Comparison of ENCODE assay signal across 8 cellular contexts in the genomic region with DNA sequence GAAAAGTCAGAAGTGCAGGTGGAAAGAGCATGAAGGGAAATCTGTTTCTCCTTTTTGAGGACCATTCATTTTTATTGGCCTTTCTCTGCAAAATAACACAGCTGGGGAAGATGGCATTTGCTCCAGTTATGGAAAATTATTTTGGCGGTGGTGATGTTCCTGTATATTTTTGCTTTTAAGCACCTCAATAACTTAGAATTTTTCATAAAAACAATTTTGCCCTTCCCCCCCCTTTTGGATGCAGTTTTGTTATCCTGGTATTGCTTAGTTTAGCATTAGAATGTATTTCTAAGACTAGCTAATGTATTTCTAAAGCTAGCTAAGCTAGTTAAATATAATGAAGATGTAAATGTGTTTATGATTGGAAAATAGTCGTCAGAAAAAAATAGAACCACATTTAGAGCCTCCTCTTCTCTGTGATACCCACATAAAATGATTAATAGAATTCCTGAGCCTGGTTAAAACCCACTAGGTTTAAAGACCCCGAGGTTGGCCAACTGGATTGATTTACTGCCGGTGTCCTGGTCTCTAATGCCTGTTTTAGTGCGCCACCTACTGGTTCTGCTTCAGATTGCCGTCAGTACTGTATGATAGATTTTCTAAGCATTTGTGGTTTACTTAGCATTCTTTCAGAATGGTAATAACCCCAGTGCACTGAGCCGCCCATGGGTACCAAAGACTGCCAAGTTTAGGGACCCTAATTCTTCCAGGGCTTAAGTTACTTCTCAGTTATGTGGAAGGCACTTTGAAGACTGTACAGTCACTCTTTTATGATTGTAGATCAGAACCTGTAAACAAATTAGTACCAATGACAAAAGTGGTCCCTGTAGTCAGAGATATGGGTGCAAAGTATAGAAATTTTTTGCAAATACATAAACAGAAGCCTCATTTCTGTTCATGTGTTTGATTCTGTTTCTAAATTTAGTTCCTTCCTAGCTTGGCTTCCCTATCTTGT.
DNase-seq lines count a peak whose midpoint lies in the region; ATAC-seq and TF ChIP-seq lines count a peak whose summit lies in the region.

No MANE protein-coding gene starts in this region.

- peak; percentile 80 for TF ChIP-seq CTCF in GM12872 (IDR thresholded peaks at IDR 0.05; ENCODE audit: insufficient read depth, low read depth, low read length)

- ATAC-seq in HG03066 (IDR thresholded peaks at IDR 0.05; ENCODE audit: low read depth, unreplicated experiment) (peak; percentile 40), HG03521 (IDR thresholded peaks at IDR 0.05; ENCODE audit: unreplicated experiment) (no peak)

- DNase-seq in NCI-H345 treated with DMSO at 0.1 percent for 48 hours (lab: John Stamatoyannopoulos, UW; ENCODE audit: unreplicated experiment) = peak; percentile 42
- DNase-seq in activated CD4-positive, CD25-positive, alpha-beta regulatory T cell treated with anti-CD3 and anti-CD28 coated beads, Interleukin-2, amount 50 U/mL, for 72 hours = peak; percentile 78
- DNase-seq in cerebellar cortex (ENCODE audit: low spot score) = peak; percentile 88
- DNase-seq in stimulated activated CD4-positive, alpha-beta T cell treated with anti-CD3 and anti-CD28 coated beads, Interleukin-1b, Interleukin-23, amount 100 ng/mL, for 1 hour (ENCODE audit: low read depth in 2 of 2) = peak; percentile 67 to 74

- H3K27me3 ChIP-seq in layer of hippocampus (ENCODE audit: control insufficient read depth, insufficient read depth, low read length) = no peaks in the 10 kb centered on the region

- peak overlapping the region; percentile 27 for H3K27ac ChIP-seq in layer of hippocampus (ENCODE audit: low read depth, low read length)
